Comparison of ENCODE assay signal across 8 cellular contexts in genomic region chr1:159171254-159171687, GRCh38. TPM values are rescaled to one million over a fixed set of nuclear protein-coding genes. Genes with fewer than 3 reads are reported as not detected.
A peak's percentile ranks its signal among the peaks of the same experiment; 100 is the strongest.
DNase-seq lines count a peak whose midpoint lies in the region; ATAC-seq and TF ChIP-seq lines count a peak whose summit lies in the region.

CADM3 (plus strand) TSS chr1:159171615; CDS start chr1:159171766, 151 bp downstream.

- no peak within 1 kb of the TSS for H3K27ac ChIP-seq in heart right ventricle
- no peak within 1 kb of the TSS for H3K27ac ChIP-seq in psoas muscle

- CTCF ChIA-PET in GM10248 (lab: Yijun Ruan, JAX): interaction anchor here (1.5 to 3.6 kb wide), 2 partner anchors 10 to 25 kb away, joined by 4 to 9 read pairs; no protein-coding TSS in a partner anchor

- H3K9me3 ChIP-seq in heart right ventricle (no peaks in the 10 kb centered on the region), psoas muscle (no peaks in the 10 kb centered on the region)

- H3K4me3 ChIP-seq in heart right ventricle (peak within 1 kb of the TSS; percentile 9 to 40 (median 24)), psoas muscle (peak within 1 kb of the TSS; percentile 45)

- peaks cover 0 to 15% (median 7%) of the 10 kb centered on the region in 9 donors for H3K4me1 ChIP-seq in heart right ventricle
- H3K4me1 ChIP-seq in psoas muscle: no peaks in the 10 kb centered on the region

- no peaks in the 10 kb centered on the region for H3K36me3 ChIP-seq in heart right ventricle
- H3K36me3 ChIP-seq in psoas muscle (ENCODE audit: insufficient read depth in 1 of 2, low read depth in 1 of 2): no peaks in the 10 kb centered on the region

- intact Hi-C loops in heart right ventricle (cut with DNase I): loop anchor here in 1 of 10 donors (5.0 kb wide), 1 partner anchor 36 kb away; no protein-coding TSS in a partner anchor
- intact Hi-C loops in psoas muscle (cut with DNase I): no loop called here

- TF ChIP-seq CTCF in heart right ventricle (IDR thresholded peaks at IDR 0.05) (no peak), psoas muscle (IDR thresholded peaks at IDR 0.05) (no peak), GM10248 (IDR thresholded peaks at IDR 0.05; ENCODE audit: control extremely low read depth, extremely low read depth, low read depth, missing control alignments) (no peak)

- H3K27me3 ChIP-seq in heart right ventricle: peaks cover 13 to 91% (median 66%) of the 10 kb centered on the region in 7 donors
- H3K27me3 ChIP-seq in psoas muscle (ENCODE audit: insufficient read depth in 3 of 3, low read length in 2 of 3): peaks cover 4 to 59% (median 11%) of the 10 kb centered on the region in 3 donors

- POLR2A ChIA-PET in GM10248 (lab: Yijun Ruan, JAX): no interaction called here

- 3 to 4% methylated on average over 29 of the region's 29 CpGs for WGBS in heart right ventricle, 2 donors
- 2 to 3% (median 2%) methylated on average over 9 to 29 of the region's 29 CpGs for WGBS in psoas muscle, 3 donors

- DNase-seq in EL: peak; percentile 13
- peak in 1 of 2 donors; percentile 14 for DNase-seq in heart right ventricle
- DNase-seq in psoas muscle: peak; percentile 21 to 56
- DNase-seq in GM10248 (ENCODE audit: extremely low spot score): no peak
- no peak for DNase-seq in NCI-H1694 (lab: John Stamatoyannopoulos, UW)

- ATAC-seq in SK-N-SH treated with all-trans-retinoic acid at 6 μM for 48 hours: peak; percentile 48
- peak in 2 of 8 donors; percentile 25 to 32 for ATAC-seq in heart right ventricle
- ATAC-seq in psoas muscle: no peak
- no peak for ATAC-seq in GM21423 (IDR thresholded peaks at IDR 0.05; ENCODE audit: unreplicated experiment)
- ATAC-seq in GM18498 (IDR thresholded peaks at IDR 0.05; ENCODE audit: unreplicated experiment): no peak

TF ChIP-seq in SK-N-SH treated with all-trans-retinoic acid at 6 μM for 48 hours, 23 proteins besides CTCF, POLR2A, EP300 and RAD21:
- TF ChIP-seq CREB5 (CRISPR knock-in tag; IDR thresholded peaks at IDR 0.05; ENCODE audit: low read depth) (no peak), CSRNP3 (CRISPR knock-in tag; IDR thresholded peaks at IDR 0.05) (no peak), ZFP30 (CRISPR knock-in tag; IDR thresholded peaks at IDR 0.05) (no peak), TCF4 (CRISPR knock-in tag; IDR thresholded peaks at IDR 0.05; ENCODE audit: borderline replicate concordance) (no peak), BACH2 (CRISPR knock-in tag; IDR thresholded peaks at IDR 0.05; ENCODE audit: borderline replicate concordance) (no peak), ZNF8 (CRISPR knock-in tag; IDR thresholded peaks at IDR 0.05) (no peak), ISL1 (CRISPR knock-in tag; IDR thresholded peaks at IDR 0.05) (no peak), ARNTL (CRISPR knock-in tag; IDR thresholded peaks at IDR 0.05; ENCODE audit: borderline replicate concordance, low read depth) (no peak), ZNF565 (CRISPR knock-in tag; conservative IDR thresholded peaks at IDR 0.05; ENCODE audit: low read depth) (no peak), RARB (CRISPR knock-in tag; IDR thresholded peaks at IDR 0.05) (no peak), TOX (CRISPR knock-in tag; IDR thresholded peaks at IDR 0.05; ENCODE audit: borderline replicate concordance) (no peak), TSHZ2 (CRISPR knock-in tag; IDR thresholded peaks at IDR 0.05) (no peak), ZNF70 (CRISPR knock-in tag; IDR thresholded peaks at IDR 0.05) (no peak), POU6F1 (CRISPR knock-in tag; IDR thresholded peaks at IDR 0.05; ENCODE audit: borderline replicate concordance, low read depth) (no peak), ZFP3 (CRISPR knock-in tag; IDR thresholded peaks at IDR 0.05) (no peak), ZC3H10 (CRISPR knock-in tag; IDR thresholded peaks at IDR 0.05) (no peak), OSR1 (CRISPR knock-in tag; IDR thresholded peaks at IDR 0.05) (no peak), GLIS3 (CRISPR knock-in tag; IDR thresholded peaks at IDR 0.05) (no peak)

RNA-seq across cellular contexts. Expression of gene CADM3, which starts in this region (rescaled TPM):
- total RNA-seq in heart right ventricle (1 to 10 TPM in 7 of 10 donors, under 1 TPM in 3; 0.81 to 3.6 (median 1.9) TPM), psoas muscle (1 to 10 TPM in 2 of 4 donors, under 1 TPM in 2; 0.89 to 2.2 (median 1.1) TPM)
- polyA plus RNA-seq in heart right ventricle (1 to 10 TPM; 2.9 to 4.3 TPM), psoas muscle (under 1 TPM; 0.32 to 0.83 (median 0.79) TPM)

Comparison
In these comparisons a context has a peak if more than half of its experiments do, and no peak if none do; other contexts are left out.
1. DNase-seq: peak in EL (single experiment) and psoas muscle (2 of 2); none in GM10248 (single experiment) and NCI-H1694 (single experiment).